Comparison of ENCODE assay signal across 1 cellular context in the genomic region with DNA sequence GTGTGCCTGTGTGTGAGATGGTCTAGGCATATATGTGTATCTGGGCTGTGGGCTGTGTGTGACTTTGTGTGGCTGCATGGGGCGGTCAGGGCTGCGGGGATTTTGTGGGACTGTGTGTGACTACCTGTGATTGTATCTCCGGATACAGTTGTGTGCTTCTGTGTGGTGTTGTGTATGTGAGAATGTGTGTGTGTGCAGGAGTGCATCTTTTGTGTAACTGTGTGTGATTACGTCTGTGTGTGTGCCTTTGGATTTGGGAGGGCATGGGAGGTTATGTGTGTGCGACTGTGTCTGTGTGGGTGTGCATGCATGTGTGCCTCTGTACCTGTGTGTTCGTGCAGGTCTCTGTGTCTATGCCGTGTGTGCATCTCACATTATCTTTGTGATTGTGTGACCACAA.
TF ChIP-seq lines count a peak whose summit lies in the region.

No MANE protein-coding gene starts in this region.

TF ChIP-seq in HepG2, 621 proteins besides CTCF, POLR2A, EP300 and RAD21:
- TF ChIP-seq JARID2 (CRISPR knock-in tag; IDR thresholded peaks at IDR 0.05; ENCODE audit: insufficient replicate concordance) (no peak), PLRG1 (conservative IDR thresholded peaks at IDR 0.05) (0 out of 2 replicates have a peak, but pooled peaks have one; percentile 36), NONO (IDR thresholded peaks at IDR 0.05) (0 out of 2 replicates have a peak, but pooled peaks have one; percentile 6), NONO (CRISPR knock-in tag; conservative IDR thresholded peaks at IDR 0.05) (no peak), ZNF354B (CRISPR knock-in tag; IDR thresholded peaks at IDR 0.05) (peak; percentile 63; the same call in 1 of the 2 replicates)
- TF ChIP-seq, protein P1, sequence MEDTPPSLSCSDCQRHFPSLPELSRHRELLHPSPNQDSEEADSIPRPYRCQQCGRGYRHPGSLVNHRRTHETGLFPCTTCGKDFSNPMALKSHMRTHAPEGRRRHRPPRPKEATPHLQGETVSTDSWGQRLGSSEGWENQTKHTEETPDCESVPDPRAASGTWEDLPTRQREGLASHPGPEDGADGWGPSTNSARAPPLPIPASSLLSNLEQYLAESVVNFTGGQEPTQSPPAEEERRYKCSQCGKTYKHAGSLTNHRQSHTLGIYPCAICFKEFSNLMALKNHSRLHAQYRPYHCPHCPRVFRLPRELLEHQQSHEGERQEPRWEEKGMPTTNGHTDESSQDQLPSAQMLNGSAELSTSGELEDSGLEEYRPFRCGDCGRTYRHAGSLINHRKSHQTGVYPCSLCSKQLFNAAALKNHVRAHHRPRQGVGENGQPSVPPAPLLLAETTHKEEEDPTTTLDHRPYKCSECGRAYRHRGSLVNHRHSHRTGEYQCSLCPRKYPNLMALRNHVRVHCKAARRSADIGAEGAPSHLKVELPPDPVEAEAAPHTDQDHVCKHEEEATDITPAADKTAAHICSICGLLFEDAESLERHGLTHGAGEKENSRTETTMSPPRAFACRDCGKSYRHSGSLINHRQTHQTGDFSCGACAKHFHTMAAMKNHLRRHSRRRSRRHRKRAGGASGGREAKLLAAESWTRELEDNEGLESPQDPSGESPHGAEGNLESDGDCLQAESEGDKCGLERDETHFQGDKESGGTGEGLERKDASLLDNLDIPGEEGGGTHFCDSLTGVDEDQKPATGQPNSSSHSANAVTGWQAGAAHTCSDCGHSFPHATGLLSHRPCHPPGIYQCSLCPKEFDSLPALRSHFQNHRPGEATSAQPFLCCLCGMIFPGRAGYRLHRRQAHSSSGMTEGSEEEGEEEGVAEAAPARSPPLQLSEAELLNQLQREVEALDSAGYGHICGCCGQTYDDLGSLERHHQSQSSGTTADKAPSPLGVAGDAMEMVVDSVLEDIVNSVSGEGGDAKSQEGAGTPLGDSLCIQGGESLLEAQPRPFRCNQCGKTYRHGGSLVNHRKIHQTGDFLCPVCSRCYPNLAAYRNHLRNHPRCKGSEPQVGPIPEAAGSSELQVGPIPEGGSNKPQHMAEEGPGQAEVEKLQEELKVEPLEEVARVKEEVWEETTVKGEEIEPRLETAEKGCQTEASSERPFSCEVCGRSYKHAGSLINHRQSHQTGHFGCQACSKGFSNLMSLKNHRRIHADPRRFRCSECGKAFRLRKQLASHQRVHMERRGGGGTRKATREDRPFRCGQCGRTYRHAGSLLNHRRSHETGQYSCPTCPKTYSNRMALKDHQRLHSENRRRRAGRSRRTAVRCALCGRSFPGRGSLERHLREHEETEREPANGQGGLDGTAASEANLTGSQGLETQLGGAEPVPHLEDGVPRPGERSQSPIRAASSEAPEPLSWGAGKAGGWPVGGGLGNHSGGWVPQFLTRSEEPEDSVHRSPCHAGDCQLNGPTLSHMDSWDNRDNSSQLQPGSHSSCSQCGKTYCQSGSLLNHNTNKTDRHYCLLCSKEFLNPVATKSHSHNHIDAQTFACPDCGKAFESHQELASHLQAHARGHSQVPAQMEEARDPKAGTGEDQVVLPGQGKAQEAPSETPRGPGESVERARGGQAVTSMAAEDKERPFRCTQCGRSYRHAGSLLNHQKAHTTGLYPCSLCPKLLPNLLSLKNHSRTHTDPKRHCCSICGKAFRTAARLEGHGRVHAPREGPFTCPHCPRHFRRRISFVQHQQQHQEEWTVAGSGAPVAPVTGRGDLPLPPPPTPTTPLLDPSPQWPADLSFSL (CRISPR knock-in tag; IDR thresholded peaks at IDR 0.05) = peak; percentile 96
